8 cellular contexts compared by ENCODE assay signal in the genomic region with DNA sequence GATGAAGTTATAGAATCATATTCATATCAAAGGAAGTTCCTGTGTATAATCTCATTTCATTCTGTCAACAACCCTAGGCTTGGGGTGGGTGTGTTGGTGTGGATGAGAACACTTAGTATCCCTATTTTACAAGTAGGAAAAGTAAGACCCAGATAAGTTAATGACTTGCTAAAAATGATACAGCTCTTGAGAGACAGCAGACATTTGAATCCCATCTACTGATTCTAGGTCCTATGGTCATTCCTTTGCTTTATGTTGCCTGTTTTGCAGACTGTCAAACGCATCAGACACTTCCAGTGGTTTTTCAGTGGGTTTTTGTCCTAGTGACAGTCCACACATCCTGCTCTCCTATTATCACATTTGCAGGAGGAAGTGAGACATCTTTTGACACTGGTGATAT.
DNase-seq lines count a peak whose midpoint lies in the region; ATAC-seq and TF ChIP-seq lines count a peak whose summit lies in the region.
"Had no signal": no experiment of that assay in that cellular context is flagged by ENCODE, and none has a peak within 500 bp of the region (broad histone marks: within the 10 kb centered on the region; RNA-seq: fewer than 3 reads in every experiment).

No MANE protein-coding gene starts in this region.

- H3K36me3 ChIP-seq in brain microvascular endothelial cell (replicated peaks) (no peaks in the 10 kb centered on the region), right lobe of liver (no peaks in the 10 kb centered on the region)

- H3K27ac ChIP-seq in brain microvascular endothelial cell, result peak overlapping the region; percentile 45
- peak overlapping the region; percentile 57 to 95 (median 83) for H3K27ac ChIP-seq in right lobe of liver
- peak overlapping the region; percentile 20 for H3K27ac ChIP-seq in temporal lobe (ENCODE audit: low read depth, low read length)

- no peak for TF ChIP-seq POLR2A in right lobe of liver (IDR thresholded peaks at IDR 0.05)

- DNase-seq in LNCaP clone FGC (ENCODE audit: low read depth) (no peak), brain microvascular endothelial cell (no peak), right lobe of liver (no peak), putamen (ENCODE audit: low spot score) (no peak), DMS153 (lab: John Stamatoyannopoulos, UW) (no peak), mucosa of gallbladder (ENCODE audit: low spot score) (no peak)
- DNase-seq: activated T-cell treated with anti-CD3 and anti-CD28 coated beads, Interleukin-2, amount 50 U/mL, for 48 hours had no signal

- ATAC-seq in right lobe of liver, result no peak

- peak overlapping the region; percentile 50 for H3K4me3 ChIP-seq in LNCaP clone FGC (ENCODE audit: low read depth, low read length)
- H3K4me3 ChIP-seq in brain microvascular endothelial cell (ENCODE audit: low read depth, low read length), result no peak overlapping the region
- H3K4me3 ChIP-seq in right lobe of liver, result peak overlapping the region; percentile 34 to 53 (median 50)

- H3K4me1 ChIP-seq in right lobe of liver, result peaks cover 0 to 47% (median 14%) of the 10 kb centered on the region in 4 donors

- WGBS in right lobe of liver (ENCODE audit: insufficient coverage, low coverage, low lambda C conversion rate, missing lambda C conversion rate), result 30% methylated on average over 1 of the region's 1 CpG

- TF ChIP-seq CTCF in LNCaP clone FGC (IDR thresholded peaks at IDR 0.05; ENCODE audit: control insufficient read depth, extremely low read depth, insufficient read depth) (no peak), brain microvascular endothelial cell (IDR thresholded peaks at IDR 0.05; ENCODE audit: low read depth, low read length, missing control alignments) (no peak), right lobe of liver (IDR thresholded peaks at IDR 0.05) (no peak)

- in situ Hi-C loops in brain microvascular endothelial cell (cut with HindIII; ENCODE audit: low pct_ligation_motif_present, low sequenced_read_pairs), result no loop called here

- intact Hi-C loops in right lobe of liver (cut with DNase I), result no loop called here

- H3K9me3 ChIP-seq in right lobe of liver, result no peaks in the 10 kb centered on the region

- no peaks in the 10 kb centered on the region for H3K27me3 ChIP-seq in brain microvascular endothelial cell (replicated peaks)
- no peaks in the 10 kb centered on the region for H3K27me3 ChIP-seq in right lobe of liver

Comparison
In these comparisons a context has a peak if more than half of its experiments do, and no peak if none do; other contexts are left out.
1. H3K27ac ChIP-seq: peak in every context shown above with its lines; median percentile 83 in right lobe of liver; 45 in brain microvascular endothelial cell; 20 in temporal lobe.